ENCODE assay signal across 13 cellular contexts in the genomic region with DNA sequence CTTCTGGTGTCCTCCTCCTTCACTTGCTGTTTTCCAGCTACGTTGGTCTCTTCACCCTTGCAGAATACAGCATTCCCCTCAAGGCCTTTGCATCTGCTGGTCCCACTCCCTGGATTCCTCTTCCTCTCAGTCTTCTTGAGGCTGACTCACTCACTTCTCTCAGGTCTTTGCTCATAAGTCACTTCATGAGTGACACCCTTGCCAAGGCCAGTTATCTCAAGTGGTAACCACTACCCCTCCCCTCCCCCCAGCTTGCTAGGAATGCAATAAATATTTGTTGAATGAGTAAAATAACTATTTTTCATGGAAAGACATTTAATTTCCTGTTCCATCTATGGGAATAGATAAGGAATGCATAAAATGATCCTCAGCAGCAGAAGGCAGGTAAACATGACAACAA.
DNase-seq lines count a peak whose midpoint lies in the region; ATAC-seq, FAIRE-seq and TF ChIP-seq lines count a peak whose summit lies in the region.
"Had no signal": no experiment of that assay in that cellular context is flagged by ENCODE, and none has a peak within 500 bp of the region (broad histone marks: within the 10 kb centered on the region; RNA-seq: fewer than 3 reads in every experiment).

No MANE protein-coding gene starts in this region.

- H2AK5ac ChIP-seq in H1 (ENCODE audit: low read depth, low read length): peak overlapping the region; percentile 60; the same call in 1 of the 2 replicates

- H4K91ac ChIP-seq in H1 (replicated peaks; ENCODE audit: insufficient read length, low read length): no peak overlapping the region

- TF ChIP-seq RAD21 in H1 (IDR thresholded peaks at IDR 0.05 in 1 of 2, conservative IDR thresholded peaks at IDR 0.05 in 1 of 2; ENCODE audit: low read depth in 2 of 2, low read length in 2 of 2): no peak

- ATAC-seq in PC-3 (peak; percentile 95), GM18870 (IDR thresholded peaks at IDR 0.05; ENCODE audit: unreplicated experiment) (no peak)
- ATAC-seq: CD8-positive, alpha-beta T cell; naive thymus-derived CD4-positive, alpha-beta T cell; right lobe of liver had no signal

- peak overlapping the region; percentile 54 for H3K4me2 ChIP-seq in PC-3 (ENCODE audit: low read length)
- no peak overlapping the region for H3K4me2 ChIP-seq in H1 (ENCODE audit: insufficient read depth in 1 of 2, low read depth in 2 of 2, low read length in 2 of 2)

- intact Hi-C loops in PC-3 (cut with micrococcal nuclease): no loop called here

- H3K14ac ChIP-seq in H1 (ENCODE audit: insufficient read length): no peak overlapping the region

- FAIRE-seq in H1 (lab: Jason Lieb, UNC): no peak

- 0 out of 2 replicates have a peak overlapping the region, but pooled peaks have one; percentile 34 for H2BK20ac ChIP-seq in H1 (ENCODE audit: low read length)

- peaks cover 58% of the 10 kb centered on the region for H3K4me1 Mint-ChIP-seq in neural crest cell
- H3K4me1 Mint-ChIP-seq: activated CD4-positive, alpha-beta T cell treated with anti-CD3 and anti-CD28 coated beads, Interleukin-2, amount 10 ng/mL, durations not matched to agents 24 days and 14 days; naive thymus-derived CD4-positive, alpha-beta T cell had no signal

- no peak overlapping the region for H4K8ac ChIP-seq in H1 (ENCODE audit: extremely low read depth, insufficient read depth, low read length)

- CTCF ChIA-PET in PC-3 (lab: Charles Lee): interaction anchor here (0.6 kb wide), 1 partner anchor 27 kb away, joined by 5 read pairs; no protein-coding TSS in a partner anchor
- CTCF ChIA-PET in H1 (lab: Charles Lee; ENCODE audit: partially characterized antibody): no interaction called here

- H3K79me1 ChIP-seq in H1 (ENCODE audit: low read depth, low read length): no peaks in the 10 kb centered on the region

- peak overlapping the region; percentile 59 for H3K27ac Mint-ChIP-seq in neural crest cell (ENCODE audit: unreplicated experiment)
- H3K27ac Mint-ChIP-seq: activated CD4-positive, alpha-beta T cell treated with anti-CD3 and anti-CD28 coated beads, Interleukin-2, amount 10 ng/mL, durations not matched to agents 24 days and 14 days; CD8-positive, alpha-beta T cell; naive thymus-derived CD4-positive, alpha-beta T cell had no signal

- H3K9ac ChIP-seq in PC-3 (ENCODE audit: low read length) (no peak overlapping the region), H1 (replicated peaks in 1 of 4; ENCODE audit: extremely low read depth in 1 of 4, low read depth in 3 of 4, low read length in 3 of 4) (no peak overlapping the region)

- no peaks in the 10 kb centered on the region for H3K36me3 ChIP-seq in PC-3 (ENCODE audit: low read depth, low read length)
- no peaks in the 10 kb centered on the region for H3K36me3 ChIP-seq in H1 (ENCODE audit: control insufficient read depth in 2 of 4, insufficient read depth in 4 of 4, low read length in 3 of 4)
- H3K36me3 ChIP-seq: right lobe of liver had no signal

- H3K27me3 ChIP-seq in PC-3 (ENCODE audit: low read length): no peaks in the 10 kb centered on the region
- H3K27me3 ChIP-seq in H1 (replicated peaks in 1 of 4; ENCODE audit: control insufficient read depth in 3 of 4, extremely low read depth in 1 of 4, insufficient read depth in 3 of 4, low read length in 3 of 4): no peaks in the 10 kb centered on the region
- H3K27me3 ChIP-seq: right lobe of liver had no signal

- POLR2A ChIA-PET in PC-3 (lab: Charles Lee; ENCODE audit: unreplicated experiment) (no interaction called here), H1 (lab: Charles Lee; ENCODE audit: partially characterized antibody) (no interaction called here)

- peak; percentile 51 for DNase-seq in GM03348 (ENCODE audit: low spot score)
- DNase-seq in PC-3: peak; percentile 96
- DNase-seq in H1 (ENCODE audit: low read depth in 1 of 2, low spot score in 2 of 2): no peak
- DNase-seq in neural crest cell (ENCODE audit: low read depth, low spot score): no peak
- DNase-seq in stimulated activated CD4-positive, alpha-beta T cell treated with anti-CD3 and anti-CD28 coated beads, Interleukin-2, amount 100 ng/mL, for 48 hours: no peak
- DNase-seq in DMS79 (lab: John Stamatoyannopoulos, UW): no peak
- no peak for DNase-seq in DMS 273 treated with DMSO at 0.1 percent for 48 hours (lab: John Stamatoyannopoulos, UW)
- DNase-seq: activated CD4-positive, alpha-beta T cell treated with anti-CD3 and anti-CD28 coated beads, Interleukin-2, amount 10 ng/mL, durations not matched to agents 24 days and 14 days; CD8-positive, alpha-beta T cell; naive thymus-derived CD4-positive, alpha-beta T cell; NCI-H146; right lobe of liver had no signal

- H2AFZ ChIP-seq in PC-3 (ENCODE audit: low read length) (no peak overlapping the region), H1 (ENCODE audit: low read length) (no peak overlapping the region)

- H3F3A ChIP-seq in PC-3 (ENCODE audit: low read length, unreplicated experiment): no peaks in the 10 kb centered on the region

- no peak overlapping the region for H2BK120ac ChIP-seq in H1 (replicated peaks; ENCODE audit: low read depth, low read length)

- no peak overlapping the region for H3K4ac ChIP-seq in H1 (replicated peaks; ENCODE audit: insufficient read length, low read depth, low read length)

- no peak overlapping the region for H3K56ac ChIP-seq in H1 (replicated peaks; ENCODE audit: insufficient read length, low read depth, low read length)

- H3K4me1 ChIP-seq in PC-3 (ENCODE audit: insufficient read depth, low read length): peaks cover 32% of the 10 kb centered on the region
- H3K4me1 ChIP-seq in H1 (replicated peaks in 1 of 4; ENCODE audit: control insufficient read depth in 3 of 4, insufficient read depth in 4 of 4, low read length in 3 of 4): peaks cover 0 to 2% (median 1%) of the 10 kb centered on the region in 4 experiments; a peak in 4 of 7 replicates
- H3K4me1 ChIP-seq: right lobe of liver had no signal

- peaks cover 4% of the 10 kb centered on the region for H3K9me3 Mint-ChIP-seq in neural crest cell
- H3K9me3 Mint-ChIP-seq: activated CD4-positive, alpha-beta T cell treated with anti-CD3 and anti-CD28 coated beads, Interleukin-2, amount 10 ng/mL, durations not matched to agents 24 days and 14 days; CD8-positive, alpha-beta T cell had no signal

- no peak overlapping the region for H3K4me3 Mint-ChIP-seq in neural crest cell
- H3K4me3 Mint-ChIP-seq: activated CD4-positive, alpha-beta T cell treated with anti-CD3 and anti-CD28 coated beads, Interleukin-2, amount 10 ng/mL, durations not matched to agents 24 days and 14 days; CD8-positive, alpha-beta T cell; naive thymus-derived CD4-positive, alpha-beta T cell had no signal

- BruUV-seq in PC-3 (replicated peaks; lab: Mats Ljungman, UMichigan): no TSS peak

- H3K23me2 ChIP-seq in H1 (ENCODE audit: low read depth, low read length): no peaks in the 10 kb centered on the region

- TF ChIP-seq CTCF in PC-3 (conservative IDR thresholded peaks at IDR 0.05; ENCODE audit: low read depth, low read length): no peak
- TF ChIP-seq CTCF in H1 (IDR thresholded peaks at IDR 0.05; ENCODE audit: control extremely low read depth in 1 of 3, insufficient read depth in 1 of 3, low read depth in 1 of 3, low read length in 3 of 3): no peak
- TF ChIP-seq CTCF in neural crest cell (conservative IDR thresholded peaks at IDR 0.05): no peak

- no peak overlapping the region for H2BK5ac ChIP-seq in H1 (ENCODE audit: low read depth, low read length)

- H4K5ac ChIP-seq in H1 (ENCODE audit: insufficient read length, low read depth, low read length): no peak overlapping the region

- H2BK15ac ChIP-seq in H1 (ENCODE audit: low read length): no peak overlapping the region

- 100% methylated on average over 1 of the region's 1 CpG; no CpG with 5 or more reads in 1 of the 2 experiments for WGBS in H1 (ENCODE audit: extremely low coverage in 1 of 2, insufficient coverage in 1 of 2, insufficient read length in 1 of 2, insufficient replicate concordance in 2 of 2, low coverage in 1 of 2, low lambda C conversion rate in 2 of 2, missing lambda C conversion rate in 1 of 2), 2 experiments

- H3K36me3 Mint-ChIP-seq in neural crest cell (ENCODE audit: low read depth): peaks cover 3% of the 10 kb centered on the region
- H3K36me3 Mint-ChIP-seq: CD8-positive, alpha-beta T cell; naive thymus-derived CD4-positive, alpha-beta T cell had no signal

- H3K79me2 ChIP-seq in PC-3 (ENCODE audit: low read length) (peaks cover 20% of the 10 kb centered on the region), H1 (ENCODE audit: control insufficient read depth in 1 of 2, insufficient read depth in 2 of 2, low read length in 2 of 2) (no peaks in the 10 kb centered on the region)

- H4K20me1 ChIP-seq in PC-3 (ENCODE audit: low read length) (no peaks in the 10 kb centered on the region), H1 (replicated peaks in 1 of 2; ENCODE audit: control insufficient read depth in 1 of 2, insufficient read depth in 2 of 2, low read length in 2 of 2) (no peaks in the 10 kb centered on the region)

- no peaks in the 10 kb centered on the region for H3K9me2 ChIP-seq in PC-3 (replicated peaks; ENCODE audit: low read length)

- 0 out of 2 replicates have a peak overlapping the region, but pooled peaks have one; percentile 29 for H3K18ac ChIP-seq in H1 (ENCODE audit: extremely low read depth, low read length)

- no peak overlapping the region for H3K23ac ChIP-seq in H1 (ENCODE audit: insufficient read length)

- no peaks in the 10 kb centered on the region for H3K27me3 Mint-ChIP-seq in neural crest cell (ENCODE audit: low read depth)
- H3K27me3 Mint-ChIP-seq: activated CD4-positive, alpha-beta T cell treated with anti-CD3 and anti-CD28 coated beads, Interleukin-2, amount 10 ng/mL, durations not matched to agents 24 days and 14 days; naive thymus-derived CD4-positive, alpha-beta T cell had no signal

- H3K9me3 ChIP-seq in PC-3 (ENCODE audit: low read length) (no peaks in the 10 kb centered on the region), H1 (ENCODE audit: insufficient read depth in 2 of 2, low read depth in 1 of 2, low read length in 1 of 2) (no peaks in the 10 kb centered on the region)
- H3K9me3 ChIP-seq: right lobe of liver had no signal

- H3K27ac ChIP-seq in PC-3 (ENCODE audit: low read length) (peak overlapping the region; percentile 30), H1 (ENCODE audit: low read depth, low read length) (no peak overlapping the region)
- H3K27ac ChIP-seq: right lobe of liver had no signal

- no peak for TF ChIP-seq POLR2A in H1 (IDR thresholded peaks at IDR 0.05; ENCODE audit: control extremely low read depth in 1 of 2, low read depth in 2 of 2, low read length in 2 of 2)

- H3K4me3 ChIP-seq in PC-3 (ENCODE audit: low read length) (0 out of 2 replicates have a peak overlapping the region, but pooled peaks have one; percentile 1), H1 (ENCODE audit: extremely low read depth in 1 of 4, insufficient read depth in 2 of 4, low read depth in 3 of 4, low read length in 4 of 4) (no peak overlapping the region)
- H3K4me3 ChIP-seq: right lobe of liver had no signal

- no peak for TF ChIP-seq EP300 in H1 (IDR thresholded peaks at IDR 0.05; ENCODE audit: borderline replicate concordance in 1 of 2, low read depth in 2 of 2, low read length in 2 of 2)

- no peak overlapping the region for H2BK12ac ChIP-seq in H1 (ENCODE audit: low read depth, low read length)

TF ChIP-seq in H1, 55 proteins besides CTCF, POLR2A, EP300 and RAD21 (continues in another document):
- no peak for TF ChIP-seq ASH2L (IDR thresholded peaks at IDR 0.05; ENCODE audit: low read length)
- no peak for TF ChIP-seq JUND (IDR thresholded peaks at IDR 0.05; ENCODE audit: low read length)

Comparison
In these comparisons a context has a peak if more than half of its experiments do, and no peak if none do; other contexts are left out.
1. DNase-seq: peak in GM03348 (single experiment) and PC-3 (single experiment); none in H1 (0 of 2), neural crest cell (single experiment), stimulated activated CD4-positive, alpha-beta T cell treated with anti-CD3 and anti-CD28 coated beads, Interleukin-2, amount 100 ng/mL, for 48 hours (0 of 2), DMS79 (single experiment) and DMS 273 treated with DMSO at 0.1 percent for 48 hours (single experiment).